1 cellular context compared by ENCODE assay signal in the genomic region with DNA sequence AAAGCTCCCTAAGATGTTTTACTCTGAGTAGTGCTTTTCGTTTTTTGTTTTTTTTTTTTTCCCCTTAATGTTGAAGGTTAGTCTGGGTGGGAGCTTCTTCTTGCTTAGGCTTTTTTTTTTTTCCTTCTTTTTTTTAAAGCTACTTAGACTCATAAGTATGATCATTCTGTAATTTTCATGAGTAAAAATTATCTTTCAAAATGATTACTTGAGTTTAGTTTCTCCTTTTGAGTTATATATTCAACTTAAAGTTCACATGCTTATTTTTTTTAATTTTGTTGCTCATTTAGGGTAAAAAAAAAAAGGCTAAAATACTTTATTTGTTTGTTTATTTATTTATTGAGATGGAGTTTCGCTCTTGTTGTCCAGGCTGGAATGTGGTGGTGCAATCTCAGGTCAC.
TF ChIP-seq lines count a peak whose summit lies in the region.

No MANE protein-coding gene starts in this region.

TF ChIP-seq in K562, 482 proteins besides CTCF, POLR2A, EP300 and RAD21:
- TF ChIP-seq LARP7 (IDR thresholded peaks at IDR 0.05) (0 out of 2 replicates have a peak, but pooled peaks have one; percentile 19), CCAR2 (IDR thresholded peaks at IDR 0.05; ENCODE audit: low read depth, low read length) (no peak), ERF (CRISPR knock-in tag; IDR thresholded peaks at IDR 0.05) (no peak), POLR2H (tag; IDR thresholded peaks at IDR 0.05; ENCODE audit: low read depth) (peak; percentile 32; the same call in 1 of the 2 replicates), ARNT (IDR thresholded peaks at IDR 0.05) (peak in 1 of 2 experiments; percentile 29; a peak in 1 of 4 replicates)
